Comparison of ENCODE assay signal across 9 cellular contexts in genomic region chr6:17086469-17086868, GRCh38. TPM values are rescaled to one million over a fixed set of nuclear protein-coding genes. Genes with fewer than 3 reads are reported as not detected.
DNase-seq lines count a peak whose midpoint lies in the region; FAIRE-seq and TF ChIP-seq lines count a peak whose summit lies in the region.
"Had no signal": no experiment of that assay in that cellular context is flagged by ENCODE, and none has a peak within 500 bp of the region (broad histone marks: within the 10 kb centered on the region; RNA-seq: fewer than 3 reads in every experiment).

No MANE protein-coding gene starts in this region.

- H3K36me3 ChIP-seq in Karpas-422 (ENCODE audit: insufficient read depth, low read length), result no peaks in the 10 kb centered on the region

- H3K9me2 ChIP-seq in Karpas-422 (replicated peaks; ENCODE audit: insufficient read depth, low read length), result no peaks in the 10 kb centered on the region

- no peak overlapping the region for H3K4me3 ChIP-seq in Karpas-422 (ENCODE audit: low read length)

- H3K27me3 ChIP-seq in Karpas-422 (ENCODE audit: low read length), result no peaks in the 10 kb centered on the region

- no peak for FAIRE-seq in GM12892 (lab: Jason Lieb, UNC)

- H4K20me1 ChIP-seq in Karpas-422 (ENCODE audit: insufficient read depth, low read depth, low read length), result no peaks in the 10 kb centered on the region

- H2AFZ ChIP-seq in Karpas-422 (ENCODE audit: low read length), result no peak overlapping the region

- TF ChIP-seq POLR2A in erythroblast (IDR thresholded peaks at IDR 0.05; ENCODE audit: low read length) (no peak), GM12892 (IDR thresholded peaks at IDR 0.05; ENCODE audit: low read depth, low read length) (no peak)

- H3K9me3 ChIP-seq in Karpas-422 (ENCODE audit: low read length), result no peaks in the 10 kb centered on the region

- H3K27ac ChIP-seq in Karpas-422 (ENCODE audit: low read length), result no peak overlapping the region

- H3K4me2 ChIP-seq in Karpas-422 (ENCODE audit: low read depth, low read length, poor library complexity, severe bottlenecking), result no peak overlapping the region

- no peak overlapping the region for H3K9ac ChIP-seq in Karpas-422 (ENCODE audit: low read length)

- DNase-seq in activated CD4-positive, alpha-beta T cell treated with anti-CD3 and anti-CD28 coated beads for 48 hours, result peak; percentile 26
- no peak for DNase-seq in activated CD4-positive, alpha-beta T cell treated with anti-CD3 and anti-CD28 coated beads, Interleukin-2, amount 50 U/mL, for 1 hour
- peak; percentile 77 for DNase-seq in Karpas-422
- DNase-seq in SW480 (ENCODE audit: low spot score), result peak; percentile 64
- DNase-seq in erythroblast (lab: John Stamatoyannopoulos, UW), result peak; percentile 3 to 46
- peak; percentile 69 for DNase-seq in mucosa of gallbladder (ENCODE audit: low spot score)
- DNase-seq in NCI-H2107 treated with DMSO at 0.1 percent for 48 hours (lab: John Stamatoyannopoulos, UW; ENCODE audit: unreplicated experiment), result no peak
- DNase-seq in GM12892 (ENCODE audit: insufficient read length), result no peak
- DNase-seq: activated naive CD8-positive, alpha-beta T cell treated with anti-CD3 and anti-CD28 coated beads, Interleukin-2, amount 10 ng/mL, durations not matched to agents 7 days and 5 days had no signal

- H3K4me1 ChIP-seq in Karpas-422 (ENCODE audit: low read length), result no peaks in the 10 kb centered on the region

- H3K79me2 ChIP-seq in Karpas-422 (ENCODE audit: low read length), result no peaks in the 10 kb centered on the region

RNA-seq across cellular contexts. Expression of gene STMND1, which starts 15.4 kb away (rescaled TPM):
- total RNA-seq in Karpas-422 (2014; rRNA removed; shearing (Covaris generic); ENCODE audit: low replicate concordance), result not detected in 2 replicates
- 2.2 TPM for total RNA-seq in mucosa of gallbladder
- not detected for polyA plus RNA-seq in GM12892 (2012; ENCODE audit: missing spikeins)
- total RNA-seq: activated naive CD8-positive, alpha-beta T cell treated with anti-CD3 and anti-CD28 coated beads, Interleukin-2, amount 10 ng/mL, durations not matched to agents 7 days and 5 days had no signal

Comparison
In these comparisons a context has a peak if more than half of its experiments do, and no peak if none do; other contexts are left out.
1. DNase-seq: peak in activated CD4-positive, alpha-beta T cell treated with anti-CD3 and anti-CD28 coated beads for 48 hours (single experiment), Karpas-422 (single experiment), SW480 (single experiment), erythroblast (2 of 2) and mucosa of gallbladder (single experiment); none in activated CD4-positive, alpha-beta T cell treated with anti-CD3 and anti-CD28 coated beads, Interleukin-2, amount 50 U/mL, for 1 hour (single experiment), NCI-H2107 treated with DMSO at 0.1 percent for 48 hours (single experiment) and GM12892 (single experiment).